In the genomic region with DNA sequence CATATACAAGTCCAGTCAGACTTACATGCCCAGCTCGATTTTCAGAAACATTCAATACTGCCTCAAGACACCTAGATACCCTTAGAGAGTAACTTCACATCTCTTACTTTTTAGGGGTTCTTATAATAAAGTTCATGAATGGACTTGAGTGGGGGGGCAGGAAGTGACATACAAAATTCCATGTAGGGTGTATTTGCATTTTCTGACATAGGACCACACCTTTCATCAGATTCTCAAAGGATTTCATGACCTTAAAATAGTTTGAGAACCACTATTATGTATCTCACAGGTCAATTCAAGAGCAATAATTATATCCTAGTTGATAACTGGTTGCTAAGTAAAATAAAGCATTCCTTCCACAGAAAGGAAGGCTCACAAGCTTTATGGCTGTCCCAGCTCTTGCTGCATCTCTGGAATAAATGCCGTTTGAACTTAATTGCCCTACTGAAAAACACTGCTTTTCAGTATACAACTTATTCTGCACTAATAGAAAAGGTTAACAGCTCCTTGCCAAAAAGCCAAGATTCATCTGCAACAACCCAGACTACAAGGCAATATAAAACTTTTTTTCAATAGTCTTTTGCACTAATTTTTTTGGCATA, we compare ENCODE assay signal across 10 cellular contexts. TPM values are rescaled to one million over a fixed set of nuclear protein-coding genes. Genes with fewer than 3 reads are reported as not detected.
A peak's percentile ranks its signal among the peaks of the same experiment; 100 is the strongest.
DNase-seq lines count a peak whose midpoint lies in the region; ATAC-seq and TF ChIP-seq lines count a peak whose summit lies in the region.
"Had no signal": no experiment of that assay in that cellular context is flagged by ENCODE, and none has a peak within 500 bp of the region (broad histone marks: within the 10 kb centered on the region; RNA-seq: fewer than 3 reads in every experiment).

No MANE protein-coding gene starts in this region.

- no peaks in the 10 kb centered on the region for H3K36me3 ChIP-seq in thoracic aorta

- ATAC-seq in activated CD8-positive, alpha-beta T cell treated with anti-CD3 and anti-CD28 coated beads, Interleukin-2, amount 10 ng/mL, durations not matched to agents 7 days and 5 days: no peak
- ATAC-seq in thoracic aorta (ENCODE audit: insufficient number of reproducible peaks, low FRiP score, low read depth) (no peak), GM19351 (IDR thresholded peaks at IDR 0.05; ENCODE audit: unreplicated experiment) (no peak)

- H3K27ac ChIP-seq in thoracic aorta: peak overlapping the region; percentile 45 to 95

- DNase-seq in activated naive CD4-positive, alpha-beta T cell treated with anti-CD3 and anti-CD28 coated beads, Interleukin-2, amount 10 ng/mL, durations not matched to agents 7 days and 5 days: no peak
- DNase-seq in activated naive CD4-positive, alpha-beta T cell treated with Interleukin-2 at 50 U/mL for 16 hours: no peak
- DNase-seq in activated CD8-positive, alpha-beta T cell treated with anti-CD3 and anti-CD28 coated beads, Interleukin-2, amount 10 ng/mL, durations not matched to agents 7 days and 5 days: no peak
- DNase-seq in immature natural killer cell (no peak), thoracic aorta (ENCODE audit: low spot score) (no peak), SW 1271 (lab: John Stamatoyannopoulos, UW) (no peak)
- no peak for DNase-seq in stimulated activated CD4-positive, alpha-beta T cell treated with anti-CD3 and anti-CD28 coated beads, Interleukin-2, amount 100 ng/mL, for 24 hours
- DNase-seq: aorta, GF-D8 had no signal

- no peak for TF ChIP-seq CTCF in thoracic aorta (IDR thresholded peaks at IDR 0.05)

- peak overlapping the region; percentile 89 for H3K4me3 Mint-ChIP-seq in activated naive CD4-positive, alpha-beta T cell treated with anti-CD3 and anti-CD28 coated beads, Interleukin-2, amount 10 ng/mL, durations not matched to agents 7 days and 5 days
- peak overlapping the region; percentile 90 for H3K4me3 Mint-ChIP-seq in activated CD8-positive, alpha-beta T cell treated with anti-CD3 and anti-CD28 coated beads, Interleukin-2, amount 10 ng/mL, durations not matched to agents 7 days and 5 days
- H3K4me3 Mint-ChIP-seq in immature natural killer cell: peak overlapping the region in 3 of 5 donors; percentile 47 to 90 (median 90)

- H3K9me3 ChIP-seq in thoracic aorta: no peaks in the 10 kb centered on the region

- H3K9me3 Mint-ChIP-seq in activated naive CD4-positive, alpha-beta T cell treated with anti-CD3 and anti-CD28 coated beads, Interleukin-2, amount 10 ng/mL, durations not matched to agents 7 days and 5 days: no peaks in the 10 kb centered on the region
- no peaks in the 10 kb centered on the region for H3K9me3 Mint-ChIP-seq in activated CD8-positive, alpha-beta T cell treated with anti-CD3 and anti-CD28 coated beads, Interleukin-2, amount 10 ng/mL, durations not matched to agents 7 days and 5 days (ENCODE audit: insufficient read depth)
- no peaks in the 10 kb centered on the region for H3K9me3 Mint-ChIP-seq in immature natural killer cell

- CTCF ChIA-PET in activated naive CD4-positive, alpha-beta T cell treated with anti-CD3 and anti-CD28 coated beads, Interleukin-2, amount 10 ng/mL, durations not matched to agents 7 days and 5 days (lab: Charles Lee): interaction anchor here (1.5 to 4.2 kb wide), 3 partner anchors 16 to 64 kb away, joined by 5 to 29 read pairs (median 6); a partner anchor contains a TSS
- CTCF ChIA-PET in activated CD8-positive, alpha-beta T cell treated with anti-CD3 and anti-CD28 coated beads, Interleukin-2, amount 10 ng/mL, durations not matched to agents 7 days and 5 days (lab: Charles Lee): interaction anchor here (1.7 to 4.8 kb wide), 7 partner anchors 11 to 65 kb away, joined by 5 to 86 read pairs (median 20); a partner anchor contains a TSS

- H3K27me3 ChIP-seq in thoracic aorta (replicated peaks; ENCODE audit: insufficient read depth): no peaks in the 10 kb centered on the region

- peaks cover 32% of the 10 kb centered on the region for H3K4me1 Mint-ChIP-seq in activated naive CD4-positive, alpha-beta T cell treated with anti-CD3 and anti-CD28 coated beads, Interleukin-2, amount 10 ng/mL, durations not matched to agents 7 days and 5 days
- peaks cover 35% of the 10 kb centered on the region for H3K4me1 Mint-ChIP-seq in activated CD8-positive, alpha-beta T cell treated with anti-CD3 and anti-CD28 coated beads, Interleukin-2, amount 10 ng/mL, durations not matched to agents 7 days and 5 days (ENCODE audit: low read depth)
- peaks cover 23 to 32% of the 10 kb centered on the region in 2 donors for H3K4me1 Mint-ChIP-seq in immature natural killer cell

- POLR2A ChIA-PET in activated CD8-positive, alpha-beta T cell treated with anti-CD3 and anti-CD28 coated beads, Interleukin-2, amount 10 ng/mL, durations not matched to agents 7 days and 5 days (lab: Charles Lee): interaction anchor here (1.1 to 2.1 kb wide), 4 partner anchors 39 to 75 kb away, joined by 3 to 7 read pairs (median 4); no protein-coding TSS in a partner anchor

- H3K4me1 ChIP-seq in thoracic aorta (ENCODE audit: control insufficient read depth in 1 of 2, low read depth in 2 of 2): peaks cover 3 to 21% of the 10 kb centered on the region in 2 donors

- no peak overlapping the region for H3K27ac Mint-ChIP-seq in activated naive CD4-positive, alpha-beta T cell treated with anti-CD3 and anti-CD28 coated beads, Interleukin-2, amount 10 ng/mL, durations not matched to agents 7 days and 5 days
- peak overlapping the region; percentile 39 for H3K27ac Mint-ChIP-seq in activated CD8-positive, alpha-beta T cell treated with anti-CD3 and anti-CD28 coated beads, Interleukin-2, amount 10 ng/mL, durations not matched to agents 7 days and 5 days
- H3K27ac Mint-ChIP-seq in immature natural killer cell: peak overlapping the region in 2 of 6 donors; percentile 22 to 89

- peaks cover 8% of the 10 kb centered on the region for H3K27me3 Mint-ChIP-seq in activated naive CD4-positive, alpha-beta T cell treated with anti-CD3 and anti-CD28 coated beads, Interleukin-2, amount 10 ng/mL, durations not matched to agents 7 days and 5 days
- H3K27me3 Mint-ChIP-seq in activated CD8-positive, alpha-beta T cell treated with anti-CD3 and anti-CD28 coated beads, Interleukin-2, amount 10 ng/mL, durations not matched to agents 7 days and 5 days (ENCODE audit: low read depth): no peaks in the 10 kb centered on the region
- H3K27me3 Mint-ChIP-seq in immature natural killer cell (ENCODE audit: low read depth in 3 of 3): peaks cover 17 to 24% (median 23%) of the 10 kb centered on the region in 3 donors

- peaks cover 13% of the 10 kb centered on the region for H3K36me3 Mint-ChIP-seq in activated naive CD4-positive, alpha-beta T cell treated with anti-CD3 and anti-CD28 coated beads, Interleukin-2, amount 10 ng/mL, durations not matched to agents 7 days and 5 days
- peaks cover 20% of the 10 kb centered on the region for H3K36me3 Mint-ChIP-seq in activated CD8-positive, alpha-beta T cell treated with anti-CD3 and anti-CD28 coated beads, Interleukin-2, amount 10 ng/mL, durations not matched to agents 7 days and 5 days (ENCODE audit: low read depth)
- peaks cover 0 to 5% (median 0%) of the 10 kb centered on the region in 3 donors for H3K36me3 Mint-ChIP-seq in immature natural killer cell

- peak overlapping the region; percentile 99 for H3K4me3 ChIP-seq in thoracic aorta

RNA-seq across cellular contexts. Expression of a gene that starts 2.3 kb away (rescaled TPM):
- total RNA-seq in activated CD8-positive, alpha-beta T cell treated with anti-CD3 and anti-CD28 coated beads, Interleukin-2, amount 10 ng/mL, durations not matched to agents 7 days and 5 days: 10 to 100 TPM; 37.4 to 38.9 TPM
- 10 to 100 TPM; 16.9 to 26.5 (median 21.1) TPM for polyA plus RNA-seq in immature natural killer cell
- 10 to 100 TPM; 24.4 to 37.0 TPM for total RNA-seq in thoracic aorta

RNA-seq across cellular contexts. Expression of a gene that starts 15.9 kb away (rescaled TPM):
- total RNA-seq in activated CD8-positive, alpha-beta T cell treated with anti-CD3 and anti-CD28 coated beads, Interleukin-2, amount 10 ng/mL, durations not matched to agents 7 days and 5 days: 1 to 10 TPM; 1.6 to 1.7 TPM
- polyA plus RNA-seq in immature natural killer cell: 1 to 10 TPM in 1 of 3 donors, under 1 TPM in 1, not detected in 1; 0.77 to 1.2 TPM
- under 1 TPM; 0.56 to 0.68 TPM for total RNA-seq in thoracic aorta
